In the genomic region with DNA sequence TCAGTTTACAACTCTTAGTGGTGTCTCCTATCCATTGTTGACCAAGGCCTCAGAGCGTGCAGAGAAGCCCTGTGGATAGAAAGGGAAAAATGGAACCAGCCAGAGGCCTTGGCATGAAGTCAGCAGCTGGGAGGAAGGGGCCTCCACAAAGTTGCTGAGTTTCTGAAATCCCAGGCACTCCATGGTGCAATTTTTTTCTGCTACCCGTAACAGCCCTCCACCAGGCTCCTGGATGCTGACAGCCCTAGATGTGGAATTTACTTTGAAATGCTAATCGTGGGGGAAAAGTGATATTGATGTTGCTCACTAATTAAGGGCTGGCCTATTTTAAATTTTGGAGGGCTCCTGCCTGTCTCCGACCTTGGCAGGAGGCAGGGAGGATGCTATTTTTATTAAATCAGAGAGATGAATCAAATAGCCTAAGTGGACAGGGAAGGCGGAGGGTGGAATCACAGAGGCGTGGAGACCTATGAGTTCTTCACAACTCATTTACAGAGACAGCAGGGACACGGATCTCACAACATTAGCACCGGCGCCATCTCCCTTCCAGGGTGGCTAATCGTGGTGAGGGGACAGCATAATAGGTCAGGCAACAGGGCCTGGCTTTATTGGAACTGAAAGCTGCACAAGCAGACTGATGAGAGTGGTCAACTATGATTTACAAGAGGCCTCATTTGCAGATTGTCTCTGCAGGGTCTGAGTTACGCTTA, we compare ENCODE assay signal across 13 cellular contexts.
DNase-seq lines count a peak whose midpoint lies in the region; ATAC-seq and TF ChIP-seq lines count a peak whose summit lies in the region.
"Had no signal": no experiment of that assay in that cellular context is flagged by ENCODE, and none has a peak within 500 bp of the region (broad histone marks: within the 10 kb centered on the region; RNA-seq: fewer than 3 reads in every experiment).

No MANE protein-coding gene starts in this region.

- peaks cover 13% of the 10 kb centered on the region for H3K27me3 Mint-ChIP-seq in neural progenitor cell (ENCODE audit: insufficient read depth, low read depth)

- no peaks in the 10 kb centered on the region for H3K9me3 ChIP-seq in neural progenitor cell (ENCODE audit: low read depth)
- H3K9me3 ChIP-seq: Caco-2, HAP-1 had no signal

- H3K27me3 ChIP-seq in neural progenitor cell, result peaks cover 8% of the 10 kb centered on the region

- no peak overlapping the region for H3K27ac ChIP-seq in neural progenitor cell
- H3K27ac ChIP-seq: 22Rv1, HL-60 had no signal

- H3K4me3 ChIP-seq in neural progenitor cell, result no peak overlapping the region
- H3K4me3 ChIP-seq: HAP-1 had no signal

- H2AFZ ChIP-seq in neural progenitor cell (replicated peaks), result peak overlapping the region; percentile 30

- no peaks in the 10 kb centered on the region for H4K20me1 ChIP-seq in neural progenitor cell (ENCODE audit: low read depth)

- no peak overlapping the region for H3K9ac ChIP-seq in neural progenitor cell

- DNase-seq in NCI-H82 (lab: John Stamatoyannopoulos, UW) (peak; percentile 39), NCI-H82 treated with DMSO at 0.1 percent for 48 hours (lab: John Stamatoyannopoulos, UW; ENCODE audit: unreplicated experiment) (no peak), medulla oblongata (ENCODE audit: extremely low spot score) (peak; percentile 7), neural progenitor cell (ENCODE audit: low spot score) (no peak), DMS79 (lab: John Stamatoyannopoulos, UW) (no peak)
- DNase-seq: Caco-2; CD8-positive, alpha-beta memory T cell; GF-D8 had no signal

- H3K36me3 ChIP-seq in neural progenitor cell, result no peaks in the 10 kb centered on the region
- H3K36me3 ChIP-seq: HAP-1 had no signal

- no peaks in the 10 kb centered on the region for H3K79me2 ChIP-seq in neural progenitor cell (ENCODE audit: low read depth)

- H3K9me3 Mint-ChIP-seq in neural progenitor cell, result peaks cover 3% of the 10 kb centered on the region

- no peak overlapping the region for H3K4me2 ChIP-seq in neural progenitor cell

- peaks cover 64% of the 10 kb centered on the region for H3K4me1 Mint-ChIP-seq in neural progenitor cell

- no peak for TF ChIP-seq CTCF in neural progenitor cell (IDR thresholded peaks at IDR 0.05)

- H3F3A ChIP-seq in neural progenitor cell (ENCODE audit: low read depth), result peaks cover 15% of the 10 kb centered on the region

- H3K27ac Mint-ChIP-seq in neural progenitor cell, result peak overlapping the region; percentile 59
- H3K27ac Mint-ChIP-seq: CD8-positive, alpha-beta memory T cell had no signal

- peaks cover 44% of the 10 kb centered on the region for H3K4me1 ChIP-seq in neural progenitor cell
- H3K4me1 ChIP-seq: Caco-2, HAP-1 had no signal

- no peaks in the 10 kb centered on the region for H3K36me3 Mint-ChIP-seq in neural progenitor cell
- H3K36me3 Mint-ChIP-seq: CD8-positive, alpha-beta memory T cell had no signal

- ATAC-seq in HG02571 (IDR thresholded peaks at IDR 0.05; ENCODE audit: unreplicated experiment) (no peak), GM21825 (IDR thresholded peaks at IDR 0.05; ENCODE audit: unreplicated experiment) (no peak)

- H3K4me3 Mint-ChIP-seq in neural progenitor cell, result no peak overlapping the region
- H3K4me3 Mint-ChIP-seq: CD8-positive, alpha-beta memory T cell had no signal

Comparison
In these comparisons a context has a peak if more than half of its experiments do, and no peak if none do; other contexts are left out.
1. DNase-seq: peak in NCI-H82 (single experiment) and medulla oblongata (single experiment); none in NCI-H82 treated with DMSO at 0.1 percent for 48 hours (single experiment), neural progenitor cell (single experiment) and DMS79 (single experiment).